ENCODE assay signal across 5 cellular contexts in genomic region chr19:56069642-56070041, GRCh38.
"Had no signal": no experiment of that assay in that cellular context is flagged by ENCODE, and none has a peak within 500 bp of the region (broad histone marks: within the 10 kb centered on the region; RNA-seq: fewer than 3 reads in every experiment).

No MANE protein-coding gene starts in this region.

- H3K4me1 Mint-ChIP-seq: GM23338 had no signal

- DNase-seq: H9, HCEC 1CT, KBM-7 had no signal

- H3K9me3 Mint-ChIP-seq: IgD-negative memory B cell had no signal

- H3K27ac Mint-ChIP-seq: GM23338, H9, IgD-negative memory B cell had no signal

- H2AFZ ChIP-seq: GM23338 had no signal

- H3K4me3 ChIP-seq: GM23338 had no signal

- H3K4me3 Mint-ChIP-seq: GM23338, H9, IgD-negative memory B cell had no signal

- H3K36me3 Mint-ChIP-seq: IgD-negative memory B cell had no signal

- H3K4me2 ChIP-seq: GM23338 had no signal
